Comparison of ENCODE assay signal across 7 cellular contexts in the genomic region with DNA sequence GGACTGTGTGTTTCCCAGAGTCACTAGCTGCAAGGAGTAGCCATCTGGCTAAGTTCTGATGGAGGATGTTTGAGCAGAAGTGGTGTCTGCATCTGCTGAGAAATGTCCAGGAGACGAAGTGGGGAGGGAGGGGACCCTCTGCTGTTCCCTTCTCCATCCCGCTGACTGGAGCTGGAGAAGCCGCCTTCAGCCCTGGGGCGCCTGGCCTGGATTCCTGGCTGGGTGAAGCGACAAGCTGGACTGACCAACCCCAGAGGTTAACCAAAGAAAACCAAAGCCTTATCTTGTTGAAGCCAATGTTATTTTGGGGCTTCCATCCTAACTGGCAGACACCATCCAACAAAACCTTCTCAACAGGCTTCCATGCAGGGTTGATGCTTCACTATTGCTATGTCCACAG.
"Had no signal": no experiment of that assay in that cellular context is flagged by ENCODE, and none has a peak within 500 bp of the region (broad histone marks: within the 10 kb centered on the region; RNA-seq: fewer than 3 reads in every experiment).

No MANE protein-coding gene starts in this region.

- DNase-seq: GDM1, GF-D8 had no signal

- FAIRE-seq: G401.6, GM12891, GM12892, GM18507, GM19239 had no signal
